ENCODE assay signal across 27 cellular contexts in the genomic region with DNA sequence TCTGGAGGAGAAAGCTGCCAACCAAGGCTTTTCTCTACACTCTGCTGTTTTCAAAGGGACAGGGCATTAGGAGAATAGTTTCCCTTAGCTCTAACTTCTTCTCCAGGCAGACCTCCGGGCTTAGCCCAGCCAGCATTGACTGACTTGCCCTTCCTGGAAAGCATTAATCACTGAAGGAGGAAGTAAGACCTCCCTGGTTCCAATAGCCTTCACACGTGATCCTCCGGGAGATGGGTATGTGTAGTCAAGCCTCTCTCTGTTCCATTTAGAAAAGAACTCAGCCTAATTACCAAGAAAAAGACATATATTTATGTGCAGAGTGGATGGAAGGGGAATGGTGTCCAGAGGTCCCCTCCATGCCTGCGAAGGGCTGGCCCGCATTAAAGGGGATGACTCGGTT.
A peak's percentile ranks its signal among the peaks of the same experiment; 100 is the strongest.
DNase-seq lines count a peak whose midpoint lies in the region; ATAC-seq, FAIRE-seq and TF ChIP-seq lines count a peak whose summit lies in the region.
"Had no signal": no experiment of that assay in that cellular context is flagged by ENCODE, and none has a peak within 500 bp of the region (broad histone marks: within the 10 kb centered on the region; RNA-seq: fewer than 3 reads in every experiment).

No MANE protein-coding gene starts in this region.

- H3K4me2 ChIP-seq in neuronal stem cell (ENCODE audit: insufficient read depth, low read length, poor library complexity, severe bottlenecking) (peak overlapping the region; percentile 81), SK-N-SH (no peak overlapping the region)
- H3K4me2 ChIP-seq: KMS-11 had no signal

- CTCF ChIA-PET in WTC11 (lab: Charles Lee) (interaction anchor here (0.8 to 4.7 kb wide), 8 partner anchors 8 to 574 kb away, joined by 3 to 32 read pairs (median 4); no protein-coding TSS in a partner anchor), SK-N-SH (lab: Yijun Ruan, JAX) (interaction anchor here (1.0 to 2.1 kb wide), 4 partner anchors 8 to 146 kb away, joined by 3 to 11 read pairs (median 3); no protein-coding TSS in a partner anchor)
- CTCF ChIA-PET in activated CD8-positive, alpha-beta memory T cell treated with anti-CD3 and anti-CD28 coated beads, Interleukin-2, amount 10 ng/mL, durations not matched to agents 7 days and 5 days (lab: Charles Lee): no interaction called here

- peak overlapping the region; percentile 68 for H3K4me3 Mint-ChIP-seq in WTC11
- no peak overlapping the region for H3K4me3 Mint-ChIP-seq in activated CD8-positive, alpha-beta memory T cell treated with anti-CD3 and anti-CD28 coated beads, Interleukin-2, amount 10 ng/mL, durations not matched to agents 7 days and 5 days
- H3K4me3 Mint-ChIP-seq: activated CD4-positive, alpha-beta T cell treated with anti-CD3 and anti-CD28 coated beads, Interleukin-2, amount 10 ng/mL, durations not matched to agents 24 days and 14 days; activated T-cell treated with anti-CD3 and anti-CD28 coated beads, Interleukin-2, amount 50 U/mL, for 72 hours; HFFc6; stimulated activated naive B cell treated with anti-CD40 and anti-IgM and Interleukin-4, amounts not matched to agents 10 μg/mL and 1 μg/mL and 100 μg/mL, for 72 hours; T-helper 1 cell treated with Interleukin-12 subunit alpha and Interleukin-12 subunit beta and Interleukin-4 antibody, amounts not matched to agents 30 μg/mL and 1 μg/mL, for 36 hours had no signal

- H3K23ac ChIP-seq in neuronal stem cell (ENCODE audit: low read depth, low read length, poor library complexity): no peak overlapping the region

- no peak for TF ChIP-seq EP300 in SK-N-SH (IDR thresholded peaks at IDR 0.05; ENCODE audit: borderline replicate concordance in 1 of 2, low read depth in 1 of 2, low read length in 1 of 2)

- no peak overlapping the region for H2BK120ac ChIP-seq in neuronal stem cell (ENCODE audit: low read depth, low read length)

- no peaks in the 10 kb centered on the region for H3K36me3 Mint-ChIP-seq in WTC11
- no peaks in the 10 kb centered on the region for H3K36me3 Mint-ChIP-seq in activated CD8-positive, alpha-beta memory T cell treated with anti-CD3 and anti-CD28 coated beads, Interleukin-2, amount 10 ng/mL, durations not matched to agents 7 days and 5 days
- H3K36me3 Mint-ChIP-seq: stimulated activated naive B cell treated with anti-CD40 and anti-IgM and Interleukin-4, amounts not matched to agents 10 μg/mL and 1 μg/mL and 100 μg/mL, for 72 hours had no signal

- H3K9me2 ChIP-seq in SK-N-SH: no peaks in the 10 kb centered on the region

- H3K27me3 Mint-ChIP-seq in WTC11 (ENCODE audit: low read depth): peaks cover 60% of the 10 kb centered on the region
- H3K27me3 Mint-ChIP-seq in activated CD8-positive, alpha-beta memory T cell treated with anti-CD3 and anti-CD28 coated beads, Interleukin-2, amount 10 ng/mL, durations not matched to agents 7 days and 5 days: peaks cover 16% of the 10 kb centered on the region

- no peak overlapping the region for H2BK5ac ChIP-seq in neuronal stem cell (ENCODE audit: low read length)

- no peaks in the 10 kb centered on the region for H3F3A ChIP-seq in SK-N-SH (replicated peaks; ENCODE audit: insufficient read depth)

- H3K27ac Mint-ChIP-seq in WTC11: no peak overlapping the region
- H3K27ac Mint-ChIP-seq in activated CD8-positive, alpha-beta memory T cell treated with anti-CD3 and anti-CD28 coated beads, Interleukin-2, amount 10 ng/mL, durations not matched to agents 7 days and 5 days: no peak overlapping the region
- H3K27ac Mint-ChIP-seq: activated CD4-positive, alpha-beta T cell treated with anti-CD3 and anti-CD28 coated beads, Interleukin-2, amount 10 ng/mL, durations not matched to agents 24 days and 14 days; activated T-cell treated with anti-CD3 and anti-CD28 coated beads, Interleukin-2, amount 50 U/mL, for 72 hours; HFFc6; stimulated activated naive B cell treated with anti-CD40 and anti-IgM and Interleukin-4, amounts not matched to agents 10 μg/mL and 1 μg/mL and 100 μg/mL, for 72 hours; T-helper 1 cell treated with Interleukin-12 subunit alpha and Interleukin-12 subunit beta and Interleukin-4 antibody, amounts not matched to agents 30 μg/mL and 1 μg/mL, for 36 hours had no signal

- H4K20me1 ChIP-seq in SK-N-SH (ENCODE audit: insufficient read depth): no peaks in the 10 kb centered on the region

- peak overlapping the region; percentile 92 for H2AFZ ChIP-seq in neuronal stem cell (ENCODE audit: low read length)
- H2AFZ ChIP-seq in SK-N-SH (ENCODE audit: low read depth): no peak overlapping the region

- no peaks in the 10 kb centered on the region for H3K9me3 Mint-ChIP-seq in WTC11
- peaks cover 2% of the 10 kb centered on the region for H3K9me3 Mint-ChIP-seq in activated CD8-positive, alpha-beta memory T cell treated with anti-CD3 and anti-CD28 coated beads, Interleukin-2, amount 10 ng/mL, durations not matched to agents 7 days and 5 days (ENCODE audit: low read depth)
- H3K9me3 Mint-ChIP-seq: activated CD4-positive, alpha-beta T cell treated with anti-CD3 and anti-CD28 coated beads, Interleukin-2, amount 10 ng/mL, durations not matched to agents 24 days and 14 days; stimulated activated naive B cell treated with anti-CD40 and anti-IgM and Interleukin-4, amounts not matched to agents 10 μg/mL and 1 μg/mL and 100 μg/mL, for 72 hours; T-helper 1 cell treated with Interleukin-12 subunit alpha and Interleukin-12 subunit beta and Interleukin-4 antibody, amounts not matched to agents 30 μg/mL and 1 μg/mL, for 36 hours had no signal

- TF ChIP-seq RAD21 in SK-N-SH (IDR thresholded peaks at IDR 0.05; ENCODE audit: low read length): no peak

- no peak overlapping the region for H2AK5ac ChIP-seq in neuronal stem cell (ENCODE audit: low read depth, low read length)

- no peak overlapping the region for H2BK15ac ChIP-seq in neuronal stem cell (ENCODE audit: low read length)

- peaks cover 33% of the 10 kb centered on the region for H3K4me1 Mint-ChIP-seq in WTC11
- no peaks in the 10 kb centered on the region for H3K4me1 Mint-ChIP-seq in activated CD8-positive, alpha-beta memory T cell treated with anti-CD3 and anti-CD28 coated beads, Interleukin-2, amount 10 ng/mL, durations not matched to agents 7 days and 5 days
- H3K4me1 Mint-ChIP-seq: activated CD4-positive, alpha-beta T cell treated with anti-CD3 and anti-CD28 coated beads, Interleukin-2, amount 10 ng/mL, durations not matched to agents 24 days and 14 days had no signal

- H3K27ac ChIP-seq in HUES6 (ENCODE audit: low read depth, low read length): no peak overlapping the region
- no peak overlapping the region for H3K27ac ChIP-seq in iPS-18a (ENCODE audit: low read length)
- H3K27ac ChIP-seq in neuronal stem cell (replicated peaks; ENCODE audit: low read length): peak overlapping the region; percentile 14
- H3K27ac ChIP-seq in SK-N-SH (ENCODE audit: low read depth in 2 of 2, low read length in 1 of 2): no peak overlapping the region
- H3K27ac ChIP-seq: adrenal gland, brain microvascular endothelial cell, C4-2B, esophagus muscularis mucosa, KMS-11, pancreas had no signal

- H2BK12ac ChIP-seq in neuronal stem cell (ENCODE audit: low read length): no peak overlapping the region

- no peak overlapping the region for H4K91ac ChIP-seq in neuronal stem cell (ENCODE audit: low read depth, low read length, poor library complexity)

- H3K4me3 ChIP-seq in HUES6 (ENCODE audit: low read depth, low read length) (peak overlapping the region; percentile 73), iPS-18a (ENCODE audit: low read length) (peak overlapping the region; percentile 76), neuronal stem cell (ENCODE audit: low read length in 2 of 2) (peak overlapping the region; percentile 51 to 91), SK-N-SH (ENCODE audit: low read depth in 2 of 2, low read length in 1 of 2) (no peak overlapping the region)
- H3K4me3 ChIP-seq: adrenal gland, pancreas had no signal

- no peak overlapping the region for H3K18ac ChIP-seq in neuronal stem cell (ENCODE audit: low read length)

- no peak overlapping the region for H3K4ac ChIP-seq in neuronal stem cell (ENCODE audit: low read length)

- H3K36me3 ChIP-seq in HUES6 (ENCODE audit: control insufficient read depth, insufficient read depth, low read length): no peaks in the 10 kb centered on the region
- no peaks in the 10 kb centered on the region for H3K36me3 ChIP-seq in iPS-18a (ENCODE audit: control insufficient read depth, low read depth, low read length)
- no peaks in the 10 kb centered on the region for H3K36me3 ChIP-seq in neuronal stem cell (replicated peaks in 1 of 2; ENCODE audit: control insufficient read depth in 2 of 2, insufficient read depth in 2 of 2, low read length in 2 of 2)
- H3K36me3 ChIP-seq in SK-N-SH (replicated peaks in 1 of 2; ENCODE audit: control insufficient read depth in 1 of 2, insufficient read depth in 2 of 2, low read length in 1 of 2): no peaks in the 10 kb centered on the region
- H3K36me3 ChIP-seq: adrenal gland, brain microvascular endothelial cell, esophagus muscularis mucosa, pancreas had no signal

- no peak for DNase-seq in WTC11 (ENCODE audit: low spot score)
- DNase-seq in neuronal stem cell (ENCODE audit: low spot score): no peak
- DNase-seq in H4 (ENCODE audit: low spot score): no peak
- no peak for DNase-seq in SK-N-SH
- no peak for DNase-seq in GM12892 (ENCODE audit: insufficient read length)
- no peak for DNase-seq in activated CD8-positive, alpha-beta memory T cell treated with anti-CD3 and anti-CD28 coated beads, Interleukin-2, amount 10 ng/mL, durations not matched to agents 7 days and 5 days
- DNase-seq: activated CD4-positive, alpha-beta T cell treated with anti-CD3 and anti-CD28 coated beads, Interleukin-2, amount 10 ng/mL, durations not matched to agents 24 days and 14 days; activated naive CD4-positive, alpha-beta T cell treated with Interleukin-2 at 50 U/mL for 16 hours; activated T-cell treated with anti-CD3 and anti-CD28 coated beads, Interleukin-2, amount 50 U/mL, for 72 hours; adrenal gland; brain microvascular endothelial cell; DMS79 treated with DMSO at 0.1 percent for 48 hours; HFFc6; left colon; NCI-H748 treated with DMSO at 0.1 percent for 48 hours; RPMI8226; stimulated activated CD4-positive, alpha-beta T cell treated with anti-CD3 and anti-CD28 coated beads, Interleukin-4, amount 100 ng/mL, for 24 hours; stimulated activated naive B cell treated with anti-CD40 and anti-IgM and Interleukin-4, amounts not matched to agents 10 μg/mL and 1 μg/mL and 100 μg/mL, for 72 hours had no signal

- no peak for TF ChIP-seq POLR2A in GM12892 (IDR thresholded peaks at IDR 0.05; ENCODE audit: low read depth, low read length)

- WGBS in neuronal stem cell (ENCODE audit: extremely low coverage in 2 of 2, insufficient read length in 2 of 2, insufficient replicate concordance in 1 of 2), 2 donors: no CpG with 5 or more reads among the region's 6 CpGs
- 53% methylated on average over 6 of the region's 6 CpGs for WGBS in SK-N-SH (ENCODE audit: low lambda C conversion rate)

- no peak overlapping the region for H3K14ac ChIP-seq in neuronal stem cell (ENCODE audit: low read length)

- ATAC-seq in WTC11: peak; percentile 5
- no peak for ATAC-seq in activated CD8-positive, alpha-beta memory T cell treated with anti-CD3 and anti-CD28 coated beads, Interleukin-2, amount 10 ng/mL, durations not matched to agents 7 days and 5 days
- ATAC-seq: activated T-cell treated with anti-CD3 and anti-CD28 coated beads, Interleukin-2, amount 50 U/mL, for 72 hours; left colon; pancreas; stimulated activated naive B cell treated with anti-CD40 and anti-IgM and Interleukin-4, amounts not matched to agents 10 μg/mL and 1 μg/mL and 100 μg/mL, for 72 hours had no signal

- H3K79me2 ChIP-seq in SK-N-SH (ENCODE audit: insufficient read depth): no peaks in the 10 kb centered on the region

- H3K79me1 ChIP-seq in neuronal stem cell (ENCODE audit: low read depth, low read length): no peaks in the 10 kb centered on the region

- H3K9ac ChIP-seq in HUES6 (ENCODE audit: low read length) (no peak overlapping the region), iPS-18a (ENCODE audit: low read length) (no peak overlapping the region), neuronal stem cell (ENCODE audit: low read depth, low read length, poor library complexity) (no peak overlapping the region), SK-N-SH (no peak overlapping the region)
- H3K9ac ChIP-seq: KMS-11 had no signal

- no peak for FAIRE-seq in GM12892 (lab: Jason Lieb, UNC)
- FAIRE-seq: colon, frontal cortex, pancreas had no signal

- POLR2A ChIA-PET in WTC11 (lab: Charles Lee): interaction anchor here (0.6 kb wide), 1 partner anchor 10 kb away, joined by 4 read pairs; no protein-coding TSS in a partner anchor
- POLR2A ChIA-PET in SK-N-SH (lab: Yijun Ruan, JAX): no interaction called here

- peaks cover 11% of the 10 kb centered on the region for H3K4me1 ChIP-seq in HUES6 (ENCODE audit: control insufficient read depth, insufficient read depth, low read length)
- H3K4me1 ChIP-seq in iPS-18a (ENCODE audit: control insufficient read depth, low read depth, low read length): peaks cover 7% of the 10 kb centered on the region
- peaks cover 0 to 3% of the 10 kb centered on the region in 2 donors for H3K4me1 ChIP-seq in neuronal stem cell (ENCODE audit: control insufficient read depth in 2 of 2, insufficient read depth in 1 of 2, low read depth in 1 of 2, low read length in 2 of 2)
- peaks cover 0 to 6% of the 10 kb centered on the region in 2 experiments; a peak in 2 of 4 replicates for H3K4me1 ChIP-seq in SK-N-SH (ENCODE audit: control insufficient read depth in 1 of 2, insufficient read depth in 2 of 2, low read depth in 1 of 2, low read length in 1 of 2)
- H3K4me1 ChIP-seq: adrenal gland, pancreas had no signal

- TF ChIP-seq CTCF in WTC11 (IDR thresholded peaks at IDR 0.05) (no peak), SK-N-SH (IDR thresholded peaks at IDR 0.05) (no peak)

- H3K27me3 ChIP-seq in HUES6 (ENCODE audit: control insufficient read depth, insufficient read depth, low read length) (peaks cover 62% of the 10 kb centered on the region), iPS-18a (ENCODE audit: control insufficient read depth, insufficient read depth, low read length) (peaks cover 50% of the 10 kb centered on the region), neuronal stem cell (ENCODE audit: control insufficient read depth in 3 of 3, insufficient read depth in 3 of 3, low read depth in 1 of 3, low read length in 3 of 3) (peaks cover 0 to 61% (median 0%) of the 10 kb centered on the region in 3 experiments), SK-N-SH (ENCODE audit: insufficient read depth) (peaks cover 9% of the 10 kb centered on the region)

- H3K9me3 ChIP-seq in HUES6 (ENCODE audit: control insufficient read depth, insufficient read depth, low read depth, low read length): no peaks in the 10 kb centered on the region
- no peaks in the 10 kb centered on the region for H3K9me3 ChIP-seq in iPS-18a (ENCODE audit: control insufficient read depth, low read depth, low read length)
- no peaks in the 10 kb centered on the region for H3K9me3 ChIP-seq in neuronal stem cell (replicated peaks in 1 of 2; ENCODE audit: control insufficient read depth in 2 of 2, insufficient read depth in 1 of 2, low read depth in 1 of 2, low read length in 2 of 2)
- H3K9me3 ChIP-seq in SK-N-SH: no peaks in the 10 kb centered on the region
- H3K9me3 ChIP-seq: adrenal gland, esophagus muscularis mucosa, pancreas had no signal

- no peak overlapping the region for H4K8ac ChIP-seq in neuronal stem cell (ENCODE audit: low read depth, low read length)

Comparison
In these comparisons a context has a peak if more than half of its experiments do, and no peak if none do; other contexts are left out.
1. H3K4me3 ChIP-seq: peak in HUES6 (single experiment), iPS-18a (single experiment) and neuronal stem cell (2 of 2); none in SK-N-SH (0 of 2).